ENCODE assay signal across 11 cellular contexts in genomic region chr5:123098767-123099513, GRCh38. TPM values are rescaled to one million over a fixed set of nuclear protein-coding genes. Genes with fewer than 3 reads are reported as not detected.
DNase-seq lines count a peak whose midpoint lies in the region; ATAC-seq and TF ChIP-seq lines count a peak whose summit lies in the region.
"Had no signal": no experiment of that assay in that cellular context is flagged by ENCODE, and none has a peak within 500 bp of the region (broad histone marks: within the 10 kb centered on the region; RNA-seq: fewer than 3 reads in every experiment).

No MANE protein-coding gene starts in this region.

- ATAC-seq in Right ventricle myocardium inferior (no peak), GM19395 (IDR thresholded peaks at IDR 0.05; ENCODE audit: unreplicated experiment) (no peak)

- intact Hi-C loops in Right ventricle myocardium inferior (cut with DNase I): no loop called here
- intact Hi-C loops in A673 (cut with micrococcal nuclease; ENCODE audit: unreplicated experiment): no loop called here
- intact Hi-C loops in activated CD4-positive, alpha-beta T cell treated with anti-CD3 and anti-CD28 coated beads, Interleukin-2, amount 10 ng/mL, durations not matched to agents 24 days and 14 days (cut with micrococcal nuclease): loop anchor here (5.0 kb wide), 1 partner anchor 787 kb away; the partner anchor contains the start of gene SNCAIP

- H3K27ac ChIP-seq in cardiac muscle cell (no peak overlapping the region), A673 (ENCODE audit: low read depth, low read length, poor library complexity, severe bottlenecking) (no peak overlapping the region)
- H3K27ac ChIP-seq: SJCRH30 had no signal

- H3K27ac Mint-ChIP-seq in nephron: no peak overlapping the region
- H3K27ac Mint-ChIP-seq in activated CD4-positive, alpha-beta T cell treated with anti-CD3 and anti-CD28 coated beads, Interleukin-2, amount 10 ng/mL, durations not matched to agents 24 days and 14 days: no peak overlapping the region

- H3K27me3 Mint-ChIP-seq in nephron (ENCODE audit: low read depth): peaks cover 97% of the 10 kb centered on the region
- H3K27me3 Mint-ChIP-seq in activated CD4-positive, alpha-beta T cell treated with anti-CD3 and anti-CD28 coated beads, Interleukin-2, amount 10 ng/mL, durations not matched to agents 24 days and 14 days: peaks cover 73% of the 10 kb centered on the region

- H3K36me3 ChIP-seq in cardiac muscle cell (no peaks in the 10 kb centered on the region), A673 (ENCODE audit: insufficient read depth, low read length, poor library complexity, severe bottlenecking) (no peaks in the 10 kb centered on the region)
- H3K36me3 ChIP-seq: SJCRH30 had no signal

- H3K4me3 ChIP-seq in cardiac muscle cell (peak overlapping the region; percentile 24), fibroblast of mammary gland (ENCODE audit: control insufficient read depth, low read depth, low read length) (peak overlapping the region; percentile 43), A673 (ENCODE audit: low read depth, low read length, poor library complexity, severe bottlenecking) (no peak overlapping the region)
- H3K4me3 ChIP-seq: SJCRH30 had no signal

- H3K9me3 ChIP-seq in cardiac muscle cell (ENCODE audit: low read depth): no peaks in the 10 kb centered on the region
- no peaks in the 10 kb centered on the region for H3K9me3 ChIP-seq in A673 (ENCODE audit: low read depth, low read length, poor library complexity, severe bottlenecking)
- H3K9me3 ChIP-seq: SJCRH30 had no signal

- H3K4me3 Mint-ChIP-seq in nephron: peak overlapping the region; percentile 73 to 80 (median 73)
- H3K4me3 Mint-ChIP-seq in activated CD4-positive, alpha-beta T cell treated with anti-CD3 and anti-CD28 coated beads, Interleukin-2, amount 10 ng/mL, durations not matched to agents 24 days and 14 days: no peak overlapping the region

- no peaks in the 10 kb centered on the region for H3K9me3 Mint-ChIP-seq in nephron
- peaks cover 8% of the 10 kb centered on the region for H3K9me3 Mint-ChIP-seq in activated CD4-positive, alpha-beta T cell treated with anti-CD3 and anti-CD28 coated beads, Interleukin-2, amount 10 ng/mL, durations not matched to agents 24 days and 14 days

- DNase-seq in cardiac muscle cell (ENCODE audit: low read depth in 1 of 2, low spot score in 1 of 2): peak in 1 of 2 donors; percentile 69
- no peak for DNase-seq in Right ventricle myocardium inferior (ENCODE audit: missing footprints)
- DNase-seq in fibroblast of mammary gland (ENCODE audit: low read depth): peak; percentile 48
- no peak for DNase-seq in A673 (ENCODE audit: low spot score)
- DNase-seq in MV-4-11 (lab: John Stamatoyannopoulos, UW): no peak
- DNase-seq in activated CD4-positive, alpha-beta T cell treated with anti-CD3 and anti-CD28 coated beads, Interleukin-2, amount 10 ng/mL, durations not matched to agents 24 days and 14 days: no peak
- DNase-seq: NCI-H2081, SJCRH30 had no signal

- no TSS peak for BruUV-seq in A673 (replicated peaks; lab: Mats Ljungman, UMichigan)

- H3K4me1 ChIP-seq in cardiac muscle cell (ENCODE audit: low read depth): peaks cover 8% of the 10 kb centered on the region
- H3K4me1 ChIP-seq in A673 (ENCODE audit: insufficient read depth, low read length, poor library complexity, severe bottlenecking): no peaks in the 10 kb centered on the region
- H3K4me1 ChIP-seq: SJCRH30 had no signal

- TF ChIP-seq CTCF in cardiac muscle cell (IDR thresholded peaks at IDR 0.05; ENCODE audit: low read depth, low read length) (no peak), fibroblast of mammary gland (conservative IDR thresholded peaks at IDR 0.05; ENCODE audit: control insufficient read depth, insufficient read depth, low read depth, low read length) (no peak), nephron (IDR thresholded peaks at IDR 0.05; ENCODE audit: unreplicated experiment in 3 of 3) (no peak), A673 (conservative IDR thresholded peaks at IDR 0.05; ENCODE audit: low read depth, low read length) (no peak)

- peaks cover 13% of the 10 kb centered on the region for H3K36me3 Mint-ChIP-seq in nephron (ENCODE audit: low read depth)
- H3K36me3 Mint-ChIP-seq in activated CD4-positive, alpha-beta T cell treated with anti-CD3 and anti-CD28 coated beads, Interleukin-2, amount 10 ng/mL, durations not matched to agents 24 days and 14 days (ENCODE audit: low read depth): no peaks in the 10 kb centered on the region

- peaks cover 86% of the 10 kb centered on the region for H3K27me3 ChIP-seq in cardiac muscle cell
- H3K27me3 ChIP-seq in A673 (replicated peaks; ENCODE audit: insufficient read depth, low read depth, low read length, poor library complexity): peaks cover 93% of the 10 kb centered on the region
- H3K27me3 ChIP-seq: SJCRH30 had no signal

- POLR2A ChIA-PET in A673 (lab: Charles Lee; ENCODE audit: low non-redundant PET): no interaction called here

- H3K4me1 Mint-ChIP-seq in nephron: peaks cover 19% of the 10 kb centered on the region
- peaks cover 3% of the 10 kb centered on the region for H3K4me1 Mint-ChIP-seq in activated CD4-positive, alpha-beta T cell treated with anti-CD3 and anti-CD28 coated beads, Interleukin-2, amount 10 ng/mL, durations not matched to agents 24 days and 14 days

- CTCF ChIA-PET in A673 (lab: Charles Lee): no interaction called here

RNA-seq across cellular contexts. Expression of gene PRDM6, which starts 9.9 kb away (rescaled TPM):
- total RNA-seq in cardiac muscle cell: 1.1 and 2.4 TPM in 2 replicates
- 1.0 TPM in 2 replicates for polyA plus RNA-seq in cardiac muscle cell
- total RNA-seq in Right ventricle myocardium inferior: 0.81 TPM
- total RNA-seq in A673 (2021): not detected in 2 replicates
- not detected in 2 replicates for total RNA-seq in activated CD4-positive, alpha-beta T cell treated with anti-CD3 and anti-CD28 coated beads, Interleukin-2, amount 10 ng/mL, durations not matched to agents 24 days and 14 days
- total RNA-seq: activated CD8-positive, alpha-beta memory T cell treated with anti-CD3 and anti-CD28 coated beads for 36 hours had no signal
